2 cellular contexts compared by ENCODE assay signal in genomic region chr14:94636744-94637412, GRCh38.
TF ChIP-seq lines count a peak whose summit lies in the region.

No MANE protein-coding gene starts in this region.

TF ChIP-seq in K562, 482 proteins besides CTCF, POLR2A, EP300 and RAD21:
- TF ChIP-seq E2F4 (CRISPR knock-in tag; IDR thresholded peaks at IDR 0.05; ENCODE audit: low read depth) (no peak), ZNF717 (CRISPR knock-in tag; IDR thresholded peaks at IDR 0.05) (no peak), CREBBP (IDR thresholded peaks at IDR 0.05; ENCODE audit: low read depth, low read length) (no peak), MLX (CRISPR knock-in tag; conservative IDR thresholded peaks at IDR 0.05) (no peak), HCFC1 (IDR thresholded peaks at IDR 0.05; ENCODE audit: low read depth, low read length) (no peak), SP1 (CRISPR knock-in tag; IDR thresholded peaks at IDR 0.05) (no peak)

TF ChIP-seq in liver, 16 proteins besides CTCF, POLR2A, EP300 and RAD21:
- TF ChIP-seq HNF4G (IDR thresholded peaks at IDR 0.05) = no peak
- peak; percentile 78 for TF ChIP-seq MAX (IDR thresholded peaks at IDR 0.05)
- TF ChIP-seq YY1 (IDR thresholded peaks at IDR 0.05) = peak; percentile 78
- peak; percentile 90 for TF ChIP-seq FOXA1 (IDR thresholded peaks at IDR 0.05)
- peak; percentile 78 to 85 for TF ChIP-seq HNF4A (conservative IDR thresholded peaks at IDR 0.05)
- TF ChIP-seq REST (IDR thresholded peaks at IDR 0.05) = peak; percentile 18
- peak; percentile 62 for TF ChIP-seq ZBTB33 (IDR thresholded peaks at IDR 0.05)
- peak; percentile 94 for TF ChIP-seq FOXA2 (IDR thresholded peaks at IDR 0.05)
- peak in 1 of 2 donors; percentile 18 for TF ChIP-seq GABPA (IDR thresholded peaks at IDR 0.05 in 1 of 2, conservative IDR thresholded peaks at IDR 0.05 in 1 of 2)
- peak; percentile 77 to 92 for TF ChIP-seq RXRA (IDR thresholded peaks at IDR 0.05)
- peak in 1 of 2 donors; percentile 73 for TF ChIP-seq EGR1 (IDR thresholded peaks at IDR 0.05; ENCODE audit: low read depth in 2 of 2)
- TF ChIP-seq JUND (IDR thresholded peaks at IDR 0.05) = peak; percentile 33 to 50
- TF ChIP-seq SP1 (IDR thresholded peaks at IDR 0.05) = peak; percentile 83
- TF ChIP-seq NR2F2 (IDR thresholded peaks at IDR 0.05) = peak; percentile 36
- no peak for TF ChIP-seq ATF3 (IDR thresholded peaks at IDR 0.05)
- no peak for TF ChIP-seq TAF1 (conservative IDR thresholded peaks at IDR 0.05)
TF ChIP-seq in liver: peak in this region for 13.
